Comparison of ENCODE assay signal across 24 cellular contexts in genomic region chr7:20735346-20736065, GRCh38. TPM values are rescaled to one million over a fixed set of nuclear protein-coding genes. Genes with fewer than 3 reads are reported as not detected.
"Had no signal": no experiment of that assay in that cellular context is flagged by ENCODE, and none has a peak within 500 bp of the region (broad histone marks: within the 10 kb centered on the region; RNA-seq: fewer than 3 reads in every experiment).

No MANE protein-coding gene starts in this region.

- H3K36me3 Mint-ChIP-seq: memory B cell; stimulated activated effector memory CD8-positive, alpha-beta T cell treated with anti-CD3 and anti-CD28 coated beads, Interleukin-12 subunit alpha, Interleukin-12 subunit beta, amount 100 ng/mL, for 72 hours had no signal

- H3K27me3 Mint-ChIP-seq: dendritic cell treated with granulocyte-macrophage colony-stimulating factor and Interleukin-4, amounts not matched to agents 40 ng/mL and 50 ng/mL, for 4 days; effector memory CD8-positive, alpha-beta T cell had no signal

- H3K4me3 ChIP-seq: heart left ventricle, lower lobe of right lung, psoas muscle, right lobe of liver, suprapubic skin, thyroid gland, upper lobe of left lung, uterus had no signal

- H3K27ac ChIP-seq: heart left ventricle, lower lobe of right lung, parathyroid adenoma, psoas muscle, right lobe of liver, suprapubic skin, thyroid gland, upper lobe of left lung, uterus had no signal

- H3K9me3 ChIP-seq: heart left ventricle, lower lobe of right lung, psoas muscle, right lobe of liver, suprapubic skin, thyroid gland, upper lobe of left lung, uterus had no signal

- ATAC-seq: effector memory CD8-positive, alpha-beta T cell; heart left ventricle; lower lobe of right lung; psoas muscle; right lobe of liver; stimulated activated effector memory CD8-positive, alpha-beta T cell treated with anti-CD3 and anti-CD28 coated beads, Interleukin-12 subunit alpha, Interleukin-12 subunit beta, amount 100 ng/mL, for 72 hours; stimulated activated naive CD8-positive, alpha-beta T cell treated with anti-CD3 and anti-CD28 coated beads, Interleukin-15, Interleukin-2, amounts not matched to agents 100 U/mL and 50 U/mL, for 24 hours had no signal

- H3K4me1 Mint-ChIP-seq: memory B cell; nephron; stimulated activated effector memory CD8-positive, alpha-beta T cell treated with anti-CD3 and anti-CD28 coated beads, Interleukin-12 subunit alpha, Interleukin-12 subunit beta, amount 100 ng/mL, for 72 hours had no signal

- H3K4me1 ChIP-seq: heart left ventricle, lower lobe of right lung, parathyroid adenoma, psoas muscle, suprapubic skin, thyroid gland, upper lobe of left lung, uterus had no signal

- H3K36me3 ChIP-seq: heart left ventricle, lower lobe of right lung, right lobe of liver, suprapubic skin, thyroid gland, upper lobe of left lung, uterus had no signal

- H3K4me3 Mint-ChIP-seq: dendritic cell treated with granulocyte-macrophage colony-stimulating factor and Interleukin-4, amounts not matched to agents 40 ng/mL and 50 ng/mL, for 4 days; effector memory CD8-positive, alpha-beta T cell; memory B cell; nephron; stimulated activated effector memory CD8-positive, alpha-beta T cell treated with anti-CD3 and anti-CD28 coated beads, Interleukin-12 subunit alpha, Interleukin-12 subunit beta, amount 100 ng/mL, for 72 hours had no signal

- H3K27me3 ChIP-seq: right lobe of liver, suprapubic skin, thyroid gland, upper lobe of left lung, uterus had no signal

- H3K27ac Mint-ChIP-seq: dendritic cell treated with granulocyte-macrophage colony-stimulating factor and Interleukin-4, amounts not matched to agents 40 ng/mL and 50 ng/mL, for 4 days; effector memory CD8-positive, alpha-beta T cell; memory B cell; nephron; stimulated activated effector memory CD8-positive, alpha-beta T cell treated with anti-CD3 and anti-CD28 coated beads, Interleukin-12 subunit alpha, Interleukin-12 subunit beta, amount 100 ng/mL, for 72 hours had no signal

- DNase-seq: effector memory CD8-positive, alpha-beta T cell; foreskin melanocyte; heart left ventricle; hippocampal formation; kidney glomerular epithelial cell; lower lobe of right lung; midbrain; occipital lobe; psoas muscle; retina; right lobe of liver; stimulated activated CD4-positive, alpha-beta T cell treated with anti-CD3 and anti-CD28 coated beads, Interleukin-4, amount 100 ng/mL, for 1 hour; stimulated activated CD8-positive, alpha-beta memory T cell treated with anti-CD3 and anti-CD28 coated beads, Interleukin-4, amount 100 ng/mL, for 48 hours; stimulated activated naive CD8-positive, alpha-beta T cell treated with anti-CD3 and anti-CD28 coated beads, Interleukin-15, Interleukin-2, amounts not matched to agents 100 U/mL and 50 U/mL, for 24 hours; thyroid gland; upper lobe of left lung; uterus had no signal

- H3K9me3 Mint-ChIP-seq: dendritic cell treated with granulocyte-macrophage colony-stimulating factor and Interleukin-4, amounts not matched to agents 40 ng/mL and 50 ng/mL, for 4 days; memory B cell; nephron had no signal

RNA-seq across cellular contexts. Expression of gene SP8, which starts 51.2 kb away (rescaled TPM):
- total RNA-seq: heart left ventricle, lower lobe of right lung, psoas muscle, right lobe of liver, thyroid gland, upper lobe of left lung, uterus had no signal
- polyA plus RNA-seq: esophagus, heart left ventricle, psoas muscle had no signal
